ENCODE assay signal across 24 cellular contexts in genomic region chr11:74232316-74232950, GRCh38.
A peak's percentile ranks its signal among the peaks of the same experiment; 100 is the strongest.
DNase-seq lines count a peak whose midpoint lies in the region; ATAC-seq and TF ChIP-seq lines count a peak whose summit lies in the region.
"Had no signal": no experiment of that assay in that cellular context is flagged by ENCODE, and none has a peak within 500 bp of the region (broad histone marks: within the 10 kb centered on the region; RNA-seq: fewer than 3 reads in every experiment).

No MANE protein-coding gene starts in this region.

- no peak for DNase-seq in activated T-cell treated with anti-CD3 and anti-CD28 coated beads, Interleukin-2, amount 50 U/mL, for 24 hours
- DNase-seq in activated T-cell treated with anti-CD3 and anti-CD28 coated beads, Interleukin-2, amount 50 U/mL, for 48 hours, result no peak
- DNase-seq in DND-41 (peak; percentile 43), foreskin keratinocyte (no peak), NCI-H526 (lab: John Stamatoyannopoulos, UW) (no peak)
- peak in 7 of 9 donors; percentile 24 to 79 (median 68) for DNase-seq in naive thymus-derived CD4-positive, alpha-beta T cell
- DNase-seq: activated CD8-positive, alpha-beta memory T cell treated with anti-CD3 and anti-CD28 coated beads for 24 hours; activated effector memory CD4-positive, alpha-beta T cell treated with Interleukin-2 at 50 U/mL for 16 hours; C1 segment of cervical spinal cord; DMS153; H9; hippocampal formation; islet precursor cell; NCI-H1417 treated with DMSO at 0.1 percent for 48 hours; NCI-H69; ovary; SHP77; stimulated activated CD4-positive, alpha-beta T cell treated with anti-CD3 and anti-CD28 coated beads, Interleukin-1b, Interleukin-23, amount 100 ng/mL, for 48 hours had no signal

- peaks cover 49% of the 10 kb centered on the region for H3K36me3 ChIP-seq in DND-41 (ENCODE audit: insufficient read depth, low read length)
- H3K36me3 ChIP-seq in naive thymus-derived CD4-positive, alpha-beta T cell (ENCODE audit: control insufficient read depth in 2 of 3, insufficient read depth in 3 of 3, low read length in 3 of 3), result peaks cover 0 to 5% (median 0%) of the 10 kb centered on the region in 3 experiments
- H3K36me3 ChIP-seq: ovary had no signal

- no peak overlapping the region for H3K4me3 ChIP-seq in DND-41 (ENCODE audit: low read depth in 1 of 2, low read length in 2 of 2)
- H3K4me3 ChIP-seq in naive thymus-derived CD4-positive, alpha-beta T cell (ENCODE audit: low read length), result peak overlapping the region; percentile 5
- H3K4me3 ChIP-seq: coronary artery, GM12878, ovary had no signal

- no peak overlapping the region for H3K4me2 ChIP-seq in DND-41 (ENCODE audit: insufficient read depth, low read length)

- no peak overlapping the region for H3K9ac ChIP-seq in DND-41 (ENCODE audit: low read depth, low read length)

- no peaks in the 10 kb centered on the region for H3K9me3 Mint-ChIP-seq in activated T-cell treated with anti-CD3 and anti-CD28 coated beads, Interleukin-2, amount 50 U/mL, for 24 hours
- H3K9me3 Mint-ChIP-seq in activated T-helper 17 cell treated with anti-CD3 and anti-CD28 coated beads, Interleukin-2, amount 50 U/mL, for 72 hours, result no peaks in the 10 kb centered on the region
- H3K9me3 Mint-ChIP-seq in naive thymus-derived CD4-positive, alpha-beta T cell, result no peaks in the 10 kb centered on the region
- H3K9me3 Mint-ChIP-seq: H9; stimulated activated naive CD8-positive, alpha-beta T cell treated with anti-CD3 and anti-CD28 coated beads, Interleukin-15, Interleukin-2, amounts not matched to agents 100 ng/mL and 50 ng/mL, for 24 hours; type B pancreatic cell had no signal

- intact Hi-C loops in naive thymus-derived CD4-positive, alpha-beta T cell (cut with micrococcal nuclease), result loop anchor here in 1 of 2 donors (1.0 to 10.0 kb wide), 4 partner anchors 14 to 268 kb away; partner anchors contain the start of genes C2CD3 and PPME1

- no peak for TF ChIP-seq CTCF in DND-41 (IDR thresholded peaks at IDR 0.05; ENCODE audit: borderline replicate concordance, extremely low read depth, low read length, poor library complexity, severe bottlenecking)
- no peak for TF ChIP-seq CTCF in foreskin keratinocyte (conservative IDR thresholded peaks at IDR 0.05)

- CTCF ChIA-PET in naive thymus-derived CD4-positive, alpha-beta T cell (lab: Charles Lee), result interaction anchor here (0.7 to 2.1 kb wide), 4 partner anchors 23 to 464 kb away, joined by 3 to 16 read pairs (median 4); no protein-coding TSS in a partner anchor

- no peak overlapping the region for H3K4me3 Mint-ChIP-seq in activated T-cell treated with anti-CD3 and anti-CD28 coated beads, Interleukin-2, amount 50 U/mL, for 24 hours
- no peak overlapping the region for H3K4me3 Mint-ChIP-seq in activated T-helper 17 cell treated with anti-CD3 and anti-CD28 coated beads, Interleukin-2, amount 50 U/mL, for 72 hours
- peak overlapping the region in 8 of 10 donors; percentile 10 to 71 (median 40) for H3K4me3 Mint-ChIP-seq in naive thymus-derived CD4-positive, alpha-beta T cell
- H3K4me3 Mint-ChIP-seq: H9; stimulated activated naive CD8-positive, alpha-beta T cell treated with anti-CD3 and anti-CD28 coated beads, Interleukin-15, Interleukin-2, amounts not matched to agents 100 ng/mL and 50 ng/mL, for 24 hours; type B pancreatic cell had no signal

- H3K79me2 ChIP-seq in DND-41 (ENCODE audit: insufficient read depth, low read length), result no peaks in the 10 kb centered on the region

- peaks cover 42% of the 10 kb centered on the region for H3K36me3 Mint-ChIP-seq in activated T-cell treated with anti-CD3 and anti-CD28 coated beads, Interleukin-2, amount 50 U/mL, for 24 hours (ENCODE audit: low read depth)
- peaks cover 45% of the 10 kb centered on the region for H3K36me3 Mint-ChIP-seq in activated T-helper 17 cell treated with anti-CD3 and anti-CD28 coated beads, Interleukin-2, amount 50 U/mL, for 72 hours (ENCODE audit: low read depth)
- H3K36me3 Mint-ChIP-seq in naive thymus-derived CD4-positive, alpha-beta T cell, result peaks cover 7 to 29% (median 22%) of the 10 kb centered on the region in 5 donors

- POLR2A ChIA-PET in naive thymus-derived CD4-positive, alpha-beta T cell (lab: Charles Lee), result interaction anchor here (0.6 to 1.5 kb wide), 3 partner anchors 10 to 61 kb away, joined by 3 to 5 read pairs (median 3); partner anchors contain the start of genes C2CD3 and PPME1

- H3K4me1 ChIP-seq in DND-41 (ENCODE audit: insufficient read depth, low read length) (peaks cover 10% of the 10 kb centered on the region), foreskin keratinocyte (no peaks in the 10 kb centered on the region)
- H3K4me1 ChIP-seq in naive thymus-derived CD4-positive, alpha-beta T cell (ENCODE audit: control insufficient read depth in 2 of 2, insufficient read depth in 2 of 2, low read length in 2 of 2), result peaks cover 22 to 35% of the 10 kb centered on the region in 2 donors

- H3K27ac ChIP-seq in DND-41 (ENCODE audit: low read length) (no peak overlapping the region), foreskin keratinocyte (no peak overlapping the region)
- H3K27ac ChIP-seq in naive thymus-derived CD4-positive, alpha-beta T cell (ENCODE audit: low read depth, low read length), result peak overlapping the region; percentile 69
- H3K27ac ChIP-seq: coronary artery, ovary had no signal

- H4K20me1 ChIP-seq in DND-41 (ENCODE audit: insufficient read depth, low read length), result no peaks in the 10 kb centered on the region

- H3K27me3 Mint-ChIP-seq in activated T-cell treated with anti-CD3 and anti-CD28 coated beads, Interleukin-2, amount 50 U/mL, for 24 hours, result no peaks in the 10 kb centered on the region
- H3K27me3 Mint-ChIP-seq in activated T-helper 17 cell treated with anti-CD3 and anti-CD28 coated beads, Interleukin-2, amount 50 U/mL, for 72 hours, result no peaks in the 10 kb centered on the region
- no peaks in the 10 kb centered on the region for H3K27me3 Mint-ChIP-seq in naive thymus-derived CD4-positive, alpha-beta T cell
- H3K27me3 Mint-ChIP-seq: stimulated activated naive CD8-positive, alpha-beta T cell treated with anti-CD3 and anti-CD28 coated beads, Interleukin-15, Interleukin-2, amounts not matched to agents 100 ng/mL and 50 ng/mL, for 24 hours; type B pancreatic cell had no signal

- H3K27me3 ChIP-seq in DND-41 (ENCODE audit: insufficient read depth, low read length, poor library complexity) (no peaks in the 10 kb centered on the region), foreskin keratinocyte (no peaks in the 10 kb centered on the region)
- H3K27me3 ChIP-seq in naive thymus-derived CD4-positive, alpha-beta T cell (ENCODE audit: control insufficient read depth in 2 of 2, insufficient read depth in 2 of 2, low read length in 2 of 2), result no peaks in the 10 kb centered on the region
- H3K27me3 ChIP-seq: ovary had no signal

- H3K4me1 Mint-ChIP-seq in activated T-cell treated with anti-CD3 and anti-CD28 coated beads, Interleukin-2, amount 50 U/mL, for 24 hours (ENCODE audit: low read depth), result peaks cover 23% of the 10 kb centered on the region
- peaks cover 7% of the 10 kb centered on the region for H3K4me1 Mint-ChIP-seq in activated T-helper 17 cell treated with anti-CD3 and anti-CD28 coated beads, Interleukin-2, amount 50 U/mL, for 72 hours
- H3K4me1 Mint-ChIP-seq in naive thymus-derived CD4-positive, alpha-beta T cell, result peaks cover 7 to 46% (median 26%) of the 10 kb centered on the region in 7 donors
- H3K4me1 Mint-ChIP-seq: H9 had no signal

- peak overlapping the region; percentile 8 for H3K27ac Mint-ChIP-seq in activated T-cell treated with anti-CD3 and anti-CD28 coated beads, Interleukin-2, amount 50 U/mL, for 24 hours
- peak overlapping the region; percentile 11 for H3K27ac Mint-ChIP-seq in activated T-helper 17 cell treated with anti-CD3 and anti-CD28 coated beads, Interleukin-2, amount 50 U/mL, for 72 hours
- peak overlapping the region in 2 of 9 donors; percentile 95 to 96 for H3K27ac Mint-ChIP-seq in naive thymus-derived CD4-positive, alpha-beta T cell
- H3K27ac Mint-ChIP-seq: H9, type B pancreatic cell had no signal

- no peak overlapping the region for H2AFZ ChIP-seq in DND-41 (ENCODE audit: low read depth, low read length)

- ATAC-seq in DND-41 (ENCODE audit: insufficient read depth, low read depth) (peak; percentile 95), foreskin keratinocyte (no peak), HG02623 (IDR thresholded peaks at IDR 0.05; ENCODE audit: unreplicated experiment) (no peak)
- ATAC-seq in activated T-helper 17 cell treated with anti-CD3 and anti-CD28 coated beads, Interleukin-2, amount 50 U/mL, for 72 hours (replicated peaks), result peak; percentile 57
- peak; percentile 95 for ATAC-seq in naive thymus-derived CD4-positive, alpha-beta T cell
- ATAC-seq: GM12878 had no signal

- no peaks in the 10 kb centered on the region for H3K9me3 ChIP-seq in DND-41 (ENCODE audit: insufficient read depth, low read length, severe bottlenecking)
- no peaks in the 10 kb centered on the region for H3K9me3 ChIP-seq in naive thymus-derived CD4-positive, alpha-beta T cell (ENCODE audit: control insufficient read depth in 2 of 3, low read length in 3 of 3)
- H3K9me3 ChIP-seq: ovary had no signal

Comparison
In these comparisons a context has a peak if more than half of its experiments do, and no peak if none do; other contexts are left out.
1. DNase-seq: peak in DND-41 (single experiment) and naive thymus-derived CD4-positive, alpha-beta T cell (7 of 9); none in activated T-cell treated with anti-CD3 and anti-CD28 coated beads, Interleukin-2, amount 50 U/mL, for 24 hours (single experiment), activated T-cell treated with anti-CD3 and anti-CD28 coated beads, Interleukin-2, amount 50 U/mL, for 48 hours (0 of 2), foreskin keratinocyte (0 of 2) and NCI-H526 (0 of 2).
2. H3K4me3 Mint-ChIP-seq: peak in naive thymus-derived CD4-positive, alpha-beta T cell (8 of 10); none in activated T-cell treated with anti-CD3 and anti-CD28 coated beads, Interleukin-2, amount 50 U/mL, for 24 hours (single experiment) and activated T-helper 17 cell treated with anti-CD3 and anti-CD28 coated beads, Interleukin-2, amount 50 U/mL, for 72 hours (single experiment).
3. ATAC-seq: peak in DND-41 (single experiment), activated T-helper 17 cell treated with anti-CD3 and anti-CD28 coated beads, Interleukin-2, amount 50 U/mL, for 72 hours (single experiment) and naive thymus-derived CD4-positive, alpha-beta T cell (single experiment); none in foreskin keratinocyte (single experiment) and HG02623 (single experiment).